In genomic region chr1:21901473-21901847, GRCh38 we compare ENCODE assay signal across 11 cellular contexts. TPM values are rescaled to one million over a fixed set of nuclear protein-coding genes. Genes with fewer than 3 reads are reported as not detected.
A peak's percentile ranks its signal among the peaks of the same experiment; 100 is the strongest.
DNase-seq lines count a peak whose midpoint lies in the region; ATAC-seq and TF ChIP-seq lines count a peak whose summit lies in the region.
"Had no signal": no experiment of that assay in that cellular context is flagged by ENCODE, and none has a peak within 500 bp of the region (broad histone marks: within the 10 kb centered on the region; RNA-seq: fewer than 3 reads in every experiment).

No MANE protein-coding gene starts in this region.

- H3K4me3 ChIP-seq in H7 (ENCODE audit: insufficient read depth, low read depth, low read length) = no peak overlapping the region
- H3K4me3 ChIP-seq in mesendoderm (ENCODE audit: low read length) = no peak overlapping the region
- no peak overlapping the region for H3K4me3 ChIP-seq in testis
- H3K4me3 ChIP-seq: left lung had no signal

- H3K23ac ChIP-seq in mesendoderm (ENCODE audit: low read length) = no peak overlapping the region

- no peak for TF ChIP-seq POLR2A in testis (IDR thresholded peaks at IDR 0.05)

- TF ChIP-seq CTCF in testis (IDR thresholded peaks at IDR 0.05) = no peak

- no peak overlapping the region for H2BK15ac ChIP-seq in mesendoderm (replicated peaks; ENCODE audit: low read depth)

- no peak overlapping the region for H3K9ac ChIP-seq in mesendoderm (ENCODE audit: low read length)

- no peak overlapping the region for H4K5ac ChIP-seq in mesendoderm (ENCODE audit: low read length)

- no peak overlapping the region for H2AK5ac ChIP-seq in mesendoderm (ENCODE audit: low read length)

- H3K4me3 Mint-ChIP-seq in dendritic cell treated with granulocyte-macrophage colony-stimulating factor and Interleukin-4, amounts not matched to agents 40 ng/mL and 50 ng/mL, for 4 days = no peak overlapping the region
- H3K4me3 Mint-ChIP-seq: activated naive CD4-positive, alpha-beta T cell treated with anti-CD3 and anti-CD28 coated beads, Interleukin-2, amount 50 U/mL, for 24 hours had no signal

- no peak overlapping the region for H3K4ac ChIP-seq in mesendoderm (ENCODE audit: low read depth, low read length)

- no CpG with 5 or more reads among the region's 5 CpGs for WGBS in mesendoderm (ENCODE audit: extremely low coverage, insufficient coverage, low lambda C conversion rate)
- 57% methylated on average over 5 of the region's 5 CpGs; no CpG with 5 or more reads in 1 of the 2 donors for WGBS in testis, 2 donors

- H3K27me3 ChIP-seq in H7 (ENCODE audit: control insufficient read depth, insufficient read depth, low read length) (no peaks in the 10 kb centered on the region), mesendoderm (ENCODE audit: insufficient read depth, low read length, poor library complexity) (no peaks in the 10 kb centered on the region), testis (no peaks in the 10 kb centered on the region)
- H3K27me3 ChIP-seq: left lung had no signal

- H3K79me2 ChIP-seq in mesendoderm (ENCODE audit: control insufficient read depth, insufficient read depth, low read length) = no peaks in the 10 kb centered on the region

- H3K4me2 ChIP-seq in mesendoderm (ENCODE audit: low read length) = no peak overlapping the region

- peak overlapping the region; percentile 57 for H3K56ac ChIP-seq in mesendoderm (ENCODE audit: low read length)

- peaks cover 7% of the 10 kb centered on the region for H3K27me3 Mint-ChIP-seq in dendritic cell treated with granulocyte-macrophage colony-stimulating factor and Interleukin-4, amounts not matched to agents 40 ng/mL and 50 ng/mL, for 4 days
- H3K27me3 Mint-ChIP-seq: activated naive CD4-positive, alpha-beta T cell treated with anti-CD3 and anti-CD28 coated beads, Interleukin-2, amount 50 U/mL, for 24 hours had no signal

- H3K9me3 ChIP-seq in testis = no peaks in the 10 kb centered on the region
- H3K9me3 ChIP-seq: left lung had no signal

- peak overlapping the region; percentile 33 for H3K27ac Mint-ChIP-seq in dendritic cell treated with granulocyte-macrophage colony-stimulating factor and Interleukin-4, amounts not matched to agents 40 ng/mL and 50 ng/mL, for 4 days
- H3K27ac Mint-ChIP-seq: activated naive CD4-positive, alpha-beta T cell treated with anti-CD3 and anti-CD28 coated beads, Interleukin-2, amount 50 U/mL, for 24 hours had no signal

- no peak overlapping the region for H3K27ac ChIP-seq in mesendoderm (ENCODE audit: low read depth, low read length)
- H3K27ac ChIP-seq in testis = peak overlapping the region; percentile 13 to 71

- intact Hi-C loops in dendritic cell treated with granulocyte-macrophage colony-stimulating factor and Interleukin-4, amounts not matched to agents 40 ng/mL and 50 ng/mL, for 4 days (cut with micrococcal nuclease) = no loop called here
- intact Hi-C loops in testis (cut with DNase I; ENCODE audit: low total_unique reads) = no loop called here

- H2BK120ac ChIP-seq in mesendoderm (ENCODE audit: low read depth, low read length) = no peak overlapping the region

- no peaks in the 10 kb centered on the region for H3K79me1 ChIP-seq in mesendoderm (ENCODE audit: low read length)

- H3K4me1 ChIP-seq in mesendoderm (ENCODE audit: control insufficient read depth, low read depth, low read length) (no peaks in the 10 kb centered on the region), testis (peaks cover 57% of the 10 kb centered on the region)

- no peak overlapping the region for H3K18ac ChIP-seq in mesendoderm (ENCODE audit: low read length)

- H3K36me3 Mint-ChIP-seq in dendritic cell treated with granulocyte-macrophage colony-stimulating factor and Interleukin-4, amounts not matched to agents 40 ng/mL and 50 ng/mL, for 4 days (ENCODE audit: low read depth) = peaks cover 15% of the 10 kb centered on the region
- H3K36me3 Mint-ChIP-seq: activated naive CD4-positive, alpha-beta T cell treated with anti-CD3 and anti-CD28 coated beads, Interleukin-2, amount 50 U/mL, for 24 hours had no signal

- H3K36me3 ChIP-seq in H7 (replicated peaks; ENCODE audit: control insufficient read depth, insufficient read depth, low read length) = no peaks in the 10 kb centered on the region; the same call in 1 of the 2 replicates
- H3K36me3 ChIP-seq in mesendoderm (ENCODE audit: control insufficient read depth, insufficient read depth, low read length) = no peaks in the 10 kb centered on the region
- H3K36me3 ChIP-seq in testis (ENCODE audit: low read depth, missing control alignments) = no peaks in the 10 kb centered on the region
- H3K36me3 ChIP-seq: left lung had no signal

- no peak overlapping the region for H2BK5ac ChIP-seq in mesendoderm (ENCODE audit: low read length)

- H3K4me1 Mint-ChIP-seq in dendritic cell treated with granulocyte-macrophage colony-stimulating factor and Interleukin-4, amounts not matched to agents 40 ng/mL and 50 ng/mL, for 4 days (ENCODE audit: low read depth) = peaks cover 48% of the 10 kb centered on the region

- DNase-seq in H7 = peak; percentile 79
- peak; percentile 66 for DNase-seq in mesendoderm
- no peak for DNase-seq in testis
- no peak for DNase-seq in stimulated activated CD4-positive, alpha-beta T cell treated with anti-CD3 and anti-CD28 coated beads, Interleukin-4, amount 100 ng/mL, for 24 hours
- DNase-seq in NCI-H69 (lab: John Stamatoyannopoulos, UW) = no peak
- no peak for DNase-seq in cortex of kidney (lab: John Stamatoyannopoulos, UW)
- DNase-seq: left lung, NCI-H1436 treated with DMSO at 0.1 percent for 48 hours had no signal

- no peak for ATAC-seq in GM21528 (IDR thresholded peaks at IDR 0.05; ENCODE audit: low FRiP score, unreplicated experiment)
- ATAC-seq: left lung had no signal

- no peaks in the 10 kb centered on the region for H3K9me3 Mint-ChIP-seq in dendritic cell treated with granulocyte-macrophage colony-stimulating factor and Interleukin-4, amounts not matched to agents 40 ng/mL and 50 ng/mL, for 4 days
- H3K9me3 Mint-ChIP-seq: activated naive CD4-positive, alpha-beta T cell treated with anti-CD3 and anti-CD28 coated beads, Interleukin-2, amount 50 U/mL, for 24 hours had no signal

- no peak overlapping the region for H4K8ac ChIP-seq in mesendoderm (ENCODE audit: low read depth, low read length)

RNA-seq across cellular contexts. Expression of gene HSPG2, which starts 35.6 kb away (rescaled TPM):
- 43.5 and 49.2 TPM in 2 replicates for total RNA-seq in H7 (2014; rRNA removed; shearing (Covaris generic))
- 10.1 TPM for polyA plus RNA-seq in mesendoderm (2013, experiment 1 of 2)
- 9.4 TPM for polyA plus RNA-seq in mesendoderm (2013, experiment 2 of 2)
- total RNA-seq in testis = 10 to 100 TPM; 51.8 to 54.2 TPM
- 72.1 TPM for polyA plus RNA-seq in testis (ENCODE audit: insufficient read depth, low read depth, low replicate concordance)

Comparison
In these comparisons a context has a peak if more than half of its experiments do, and no peak if none do; other contexts are left out.
1. DNase-seq: peak in H7 (single experiment) and mesendoderm (single experiment); none in testis (single experiment), stimulated activated CD4-positive, alpha-beta T cell treated with anti-CD3 and anti-CD28 coated beads, Interleukin-4, amount 100 ng/mL, for 24 hours (single experiment), NCI-H69 (single experiment) and cortex of kidney (single experiment).